18 cellular contexts compared by ENCODE assay signal in the genomic region with DNA sequence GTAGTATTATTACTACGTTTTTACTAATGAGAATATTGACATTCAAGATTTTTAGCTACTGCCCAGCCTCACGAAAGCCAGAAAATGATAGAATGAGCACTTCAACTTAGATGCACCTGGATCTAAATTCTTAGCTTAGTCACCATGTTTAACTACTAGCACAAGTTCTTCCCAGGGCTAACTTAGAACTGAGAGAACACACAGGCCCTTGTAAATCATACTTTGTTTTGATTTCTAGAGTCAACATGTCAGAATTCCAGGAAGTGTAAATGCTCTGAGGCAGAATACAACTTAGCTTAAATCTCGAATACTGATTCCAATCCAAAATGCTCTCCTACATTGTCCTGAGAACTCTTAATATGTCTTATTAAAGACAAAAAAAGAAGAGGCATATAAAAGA. TPM values are rescaled to one million over a fixed set of nuclear protein-coding genes. Genes with fewer than 3 reads are reported as not detected.
DNase-seq lines count a peak whose midpoint lies in the region; ATAC-seq, FAIRE-seq and TF ChIP-seq lines count a peak whose summit lies in the region.
"Had no signal": no experiment of that assay in that cellular context is flagged by ENCODE, and none has a peak within 500 bp of the region (broad histone marks: within the 10 kb centered on the region; RNA-seq: fewer than 3 reads in every experiment).

No MANE protein-coding gene starts in this region.

- H3K9me3 ChIP-seq in breast epithelium: no peaks in the 10 kb centered on the region
- H3K9me3 ChIP-seq in left lung: no peaks in the 10 kb centered on the region
- no peaks in the 10 kb centered on the region for H3K9me3 ChIP-seq in small intestine (ENCODE audit: control insufficient read depth, low read depth)
- H3K9me3 ChIP-seq: A549, Peyer's patch had no signal

- H3K4me1 Mint-ChIP-seq in osteocyte (ENCODE audit: unreplicated experiment): no peaks in the 10 kb centered on the region
- H3K4me1 Mint-ChIP-seq: GM23338 had no signal

- WGBS in small intestine, 3 donors: 54 to 64% (median 59%) methylated on average over 3 of the region's 3 CpGs

- H3K4me1 ChIP-seq in breast epithelium (no peaks in the 10 kb centered on the region), left lung (no peaks in the 10 kb centered on the region), small intestine (ENCODE audit: control insufficient read depth in 2 of 2, insufficient read depth in 1 of 2, low read depth in 1 of 2, low read length in 1 of 2) (no peaks in the 10 kb centered on the region)
- H3K4me1 ChIP-seq: A549, Peyer's patch had no signal

- H3K27ac Mint-ChIP-seq in osteocyte (ENCODE audit: unreplicated experiment): no peak overlapping the region
- H3K27ac Mint-ChIP-seq: GM23338 had no signal

- FAIRE-seq in small intestine (lab: Jason Lieb, UNC): peak; percentile 70
- FAIRE-seq: A549 had no signal

- DNase-seq in GM04503 (ENCODE audit: low read depth) (peak; percentile 2), breast epithelium (ENCODE audit: low spot score in 2 of 2) (no peak), left lung (no peak), small intestine (no peak), Right ventricle myocardium inferior (ENCODE audit: missing footprints) (no peak), osteocyte (ENCODE audit: extremely low spot score, unreplicated experiment) (no peak), NCI-H510A (lab: John Stamatoyannopoulos, UW) (no peak), SHP77 (lab: John Stamatoyannopoulos, UW) (no peak)
- DNase-seq: COR-L47, NCI-H1092 treated with DMSO at 0.1 percent for 48 hours, NCI-H1694 treated with DMSO at 0.1 percent for 48 hours, NCI-H446 treated with DMSO at 0.1 percent for 48 hours, NCI-H774, Peyer's patch, SIG-M5 had no signal

- no peaks in the 10 kb centered on the region for H3K27me3 Mint-ChIP-seq in osteocyte (ENCODE audit: unreplicated experiment)

- H3K36me3 ChIP-seq in breast epithelium: no peaks in the 10 kb centered on the region
- no peaks in the 10 kb centered on the region for H3K36me3 ChIP-seq in left lung
- H3K36me3 ChIP-seq in small intestine (ENCODE audit: control insufficient read depth in 2 of 2, insufficient read depth in 2 of 2, low read length in 2 of 2): no peaks in the 10 kb centered on the region
- H3K36me3 ChIP-seq: Peyer's patch had no signal

- H3K36me3 Mint-ChIP-seq in osteocyte (ENCODE audit: unreplicated experiment): no peaks in the 10 kb centered on the region

- no peaks in the 10 kb centered on the region for H3K9me3 Mint-ChIP-seq in osteocyte (ENCODE audit: unreplicated experiment)
- H3K9me3 Mint-ChIP-seq: GM23338 had no signal

- peak; percentile 70 for ATAC-seq in left lung
- no peak for ATAC-seq in Right ventricle myocardium inferior
- ATAC-seq: A549, GM23338 had no signal

- TF ChIP-seq CTCF in breast epithelium (IDR thresholded peaks at IDR 0.05) (no peak), left lung (IDR thresholded peaks at IDR 0.05) (no peak), osteocyte (IDR thresholded peaks at IDR 0.05) (no peak)

- TF ChIP-seq POLR2A in breast epithelium (IDR thresholded peaks at IDR 0.05): no peak

- intact Hi-C loops in breast epithelium (cut with DNase I; ENCODE audit: low total_unique reads) (no loop called here), left lung (cut with DNase I) (no loop called here), Right ventricle myocardium inferior (cut with DNase I) (no loop called here)

- peak overlapping the region; percentile 10 to 30 for H3K27ac ChIP-seq in breast epithelium
- H3K27ac ChIP-seq in left lung: no peak overlapping the region
- H3K27ac ChIP-seq in small intestine (ENCODE audit: low read depth in 1 of 2, low read length in 1 of 2): no peak overlapping the region
- H3K27ac ChIP-seq: A549 had no signal

- H3K27me3 ChIP-seq in breast epithelium: no peaks in the 10 kb centered on the region
- no peaks in the 10 kb centered on the region for H3K27me3 ChIP-seq in left lung
- H3K27me3 ChIP-seq in small intestine (ENCODE audit: control insufficient read depth in 2 of 2, insufficient read depth in 2 of 2, low read length in 2 of 2): no peaks in the 10 kb centered on the region
- H3K27me3 ChIP-seq: Peyer's patch had no signal

- H3K4me3 ChIP-seq in breast epithelium (no peak overlapping the region), left lung (no peak overlapping the region), small intestine (ENCODE audit: low read depth in 1 of 2, low read length in 2 of 2) (no peak overlapping the region)
- H3K4me3 ChIP-seq: A549, GM23338, Peyer's patch had no signal

- no peak overlapping the region for H3K4me3 Mint-ChIP-seq in osteocyte (ENCODE audit: unreplicated experiment)
- H3K4me3 Mint-ChIP-seq: GM23338 had no signal

RNA-seq across cellular contexts. Expression of gene ACSM1, which starts 6.8 kb away (rescaled TPM):
- 10 to 100 TPM in 1 of 3 donors, 1 to 10 TPM in 1, under 1 TPM in 1; 0.32 to 11.1 (median 7.5) TPM for total RNA-seq in breast epithelium
- under 1 TPM; 0.21 to 0.82 TPM for total RNA-seq in left lung
- under 1 TPM in 2 of 3 donors, not detected in 1; 0.22 to 0.37 TPM for polyA plus RNA-seq in small intestine
- 0.27 TPM for total RNA-seq in Right ventricle myocardium inferior
- not detected in 2 replicates for total RNA-seq in osteocyte
- total RNA-seq: HT1080, Peyer's patch had no signal
- polyA plus RNA-seq: A549 had no signal

RNA-seq across cellular contexts. Expression of gene THUMPD1, which starts 37.3 kb away (rescaled TPM):
- total RNA-seq in breast epithelium (100 to 1,000 TPM in 1 of 3 donors, 10 to 100 TPM in 2; 70.5 to 109 (median 76.3) TPM), left lung (10 to 100 TPM; 31.0 to 32.7 TPM), Right ventricle myocardium inferior (18.3 TPM), osteocyte (35.3 and 36.3 TPM in 2 replicates)
- polyA plus RNA-seq in small intestine: 10 to 100 TPM in 2 of 3 donors, 1 to 10 TPM in 1; 7.6 to 17.1 (median 12.7) TPM

RNA-seq across cellular contexts. Expression of gene ACSM3, which starts 59.5 kb away (rescaled TPM):
- total RNA-seq in breast epithelium (10 to 100 TPM in 2 of 3 donors, under 1 TPM in 1; 0.80 to 60.2 (median 22.9) TPM), left lung (10 to 100 TPM; 15.7 to 16.6 TPM), Right ventricle myocardium inferior (9.4 TPM), osteocyte (0.94 and 1.7 TPM in 2 replicates)
- 1 to 10 TPM; 1.8 to 5.9 (median 3.5) TPM for polyA plus RNA-seq in small intestine

Comparison
In these comparisons a context has a peak if more than half of its experiments do, and no peak if none do; other contexts are left out.
1. H3K27ac ChIP-seq: peak in breast epithelium (2 of 2); none in left lung (0 of 2) and small intestine (0 of 2).